Comparison of ENCODE assay signal across 1 cellular context in the genomic region with DNA sequence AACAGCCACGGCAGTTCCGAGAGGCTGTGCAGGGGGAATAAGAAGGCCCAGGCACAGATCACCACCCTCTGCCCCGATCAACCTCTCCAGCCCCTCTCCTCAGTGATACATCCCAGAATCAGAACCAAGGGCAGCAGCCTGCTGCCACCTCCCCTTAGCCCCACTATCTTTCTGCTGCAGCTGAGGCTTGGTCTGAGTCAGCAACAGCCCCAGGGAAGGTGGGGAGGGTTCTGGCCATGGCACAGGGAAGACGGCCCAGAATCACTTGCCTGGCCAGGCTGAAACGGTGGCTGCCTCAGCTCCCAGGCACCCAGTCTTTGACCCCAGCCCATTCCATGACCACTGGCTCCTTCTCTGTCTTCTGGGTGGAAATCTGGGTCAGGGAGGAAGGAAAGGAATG.
TF ChIP-seq lines count a peak whose summit lies in the region.

No MANE protein-coding gene starts in this region.

TF ChIP-seq in K562, 482 proteins besides CTCF, POLR2A, EP300 and RAD21:
- peak; percentile 88 for TF ChIP-seq EHMT2 (IDR thresholded peaks at IDR 0.05)
- peak; percentile 46; the same call in 1 of the 2 replicates for TF ChIP-seq TAL1 (IDR thresholded peaks at IDR 0.05)
- TF ChIP-seq TCF3 (CRISPR knock-in tag; IDR thresholded peaks at IDR 0.05), result peak; percentile 84
- peak; percentile 41; the same call in 1 of the 2 replicates for TF ChIP-seq MAFK (IDR thresholded peaks at IDR 0.05; ENCODE audit: low read length)
- TF ChIP-seq SIN3A (IDR thresholded peaks at IDR 0.05; ENCODE audit: borderline replicate concordance in 2 of 2, control insufficient read depth in 1 of 2, low read depth in 2 of 2, low read length in 2 of 2), result peak in 1 of 2 experiments; percentile 66; a peak in 1 of 4 replicates
- no peak for TF ChIP-seq PHF20 (IDR thresholded peaks at IDR 0.05; ENCODE audit: partially characterized antibody)
- TF ChIP-seq CBFA2T3 (IDR thresholded peaks at IDR 0.05), result peak; percentile 77
- peak; percentile 83; the same call in 1 of the 2 replicates for TF ChIP-seq TFAP4 (CRISPR knock-in tag; IDR thresholded peaks at IDR 0.05; ENCODE audit: borderline replicate concordance)
- TF ChIP-seq MIER1 (IDR thresholded peaks at IDR 0.05; ENCODE audit: low read depth), result peak; percentile 87
- peak; percentile 80 for TF ChIP-seq FOSL1 (tag; conservative IDR thresholded peaks at IDR 0.05)
- TF ChIP-seq, protein P1, sequence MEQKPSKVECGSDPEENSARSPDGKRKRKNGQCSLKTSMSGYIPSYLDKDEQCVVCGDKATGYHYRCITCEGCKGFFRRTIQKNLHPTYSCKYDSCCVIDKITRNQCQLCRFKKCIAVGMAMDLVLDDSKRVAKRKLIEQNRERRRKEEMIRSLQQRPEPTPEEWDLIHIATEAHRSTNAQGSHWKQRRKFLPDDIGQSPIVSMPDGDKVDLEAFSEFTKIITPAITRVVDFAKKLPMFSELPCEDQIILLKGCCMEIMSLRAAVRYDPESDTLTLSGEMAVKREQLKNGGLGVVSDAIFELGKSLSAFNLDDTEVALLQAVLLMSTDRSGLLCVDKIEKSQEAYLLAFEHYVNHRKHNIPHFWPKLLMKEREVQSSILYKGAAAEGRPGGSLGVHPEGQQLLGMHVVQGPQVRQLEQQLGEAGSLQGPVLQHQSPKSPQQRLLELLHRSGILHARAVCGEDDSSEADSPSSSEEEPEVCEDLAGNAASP (IDR thresholded peaks at IDR 0.05), result no peak
- no peak for TF ChIP-seq BMI1 (IDR thresholded peaks at IDR 0.05; ENCODE audit: low read length)
- no peak for TF ChIP-seq FOXJ3 (CRISPR knock-in tag; IDR thresholded peaks at IDR 0.05)
- TF ChIP-seq ARID1B (IDR thresholded peaks at IDR 0.05), result peak; percentile 75
- TF ChIP-seq KDM4B (IDR thresholded peaks at IDR 0.05; ENCODE audit: borderline replicate concordance in 2 of 2, low read depth in 1 of 2), result no peak
- TF ChIP-seq DPF2 (IDR thresholded peaks at IDR 0.05), result peak; percentile 50; the same call in 1 of the 2 replicates
- TF ChIP-seq NR2C1 (IDR thresholded peaks at IDR 0.05), result no peak
- TF ChIP-seq NR2C1 (tag; IDR thresholded peaks at IDR 0.05), result no peak
- no peak for TF ChIP-seq FOXP4 (CRISPR knock-in tag; IDR thresholded peaks at IDR 0.05; ENCODE audit: borderline replicate concordance)
- TF ChIP-seq LCOR (CRISPR knock-in tag; IDR thresholded peaks at IDR 0.05), result no peak
- TF ChIP-seq ZNF143 (CRISPR knock-in tag; IDR thresholded peaks at IDR 0.05), result no peak
- TF ChIP-seq MCM7 (IDR thresholded peaks at IDR 0.05), result no peak
- peak; percentile 20; the same call in 1 of the 2 replicates for TF ChIP-seq MAFF (IDR thresholded peaks at IDR 0.05; ENCODE audit: low read length)
- TF ChIP-seq CBFA2T2 (conservative IDR thresholded peaks at IDR 0.05), result peak; percentile 53
- TF ChIP-seq XRCC4 (IDR thresholded peaks at IDR 0.05; ENCODE audit: extremely low read depth, insufficient read depth, insufficient read length), result no peak
- peak; percentile 64 for TF ChIP-seq JUND (IDR thresholded peaks at IDR 0.05; ENCODE audit: borderline replicate concordance, low read depth, low read length)
- 0 out of 3 replicates have a peak, but pooled peaks have one; percentile 42 for TF ChIP-seq JUND (tag; IDR thresholded peaks at IDR 0.05; ENCODE audit: borderline replicate concordance, low read depth, low read length)
- peak; percentile 41; the same call in 1 of the 2 replicates for TF ChIP-seq VEZF1 (CRISPR knock-in tag; IDR thresholded peaks at IDR 0.05)
- TF ChIP-seq ZNF316 (IDR thresholded peaks at IDR 0.05), result peak; percentile 52
- no peak for TF ChIP-seq CTBP1 (IDR thresholded peaks at IDR 0.05; ENCODE audit: borderline replicate concordance)
- peak; percentile 76; the same call in 1 of the 2 replicates for TF ChIP-seq REST (CRISPR knock-in tag; IDR thresholded peaks at IDR 0.05; ENCODE audit: low read depth)
- peak; percentile 46; the same call in 1 of the 2 replicates for TF ChIP-seq NCOR1 (IDR thresholded peaks at IDR 0.05)
- no peak for TF ChIP-seq CAMTA2 (CRISPR knock-in tag; conservative IDR thresholded peaks at IDR 0.05)
- 0 out of 4 replicates have a peak, but pooled peaks of 1 of the 2 experiments have one; percentile 12 for TF ChIP-seq MNT (conservative IDR thresholded peaks at IDR 0.05)
